In genomic region chr10:65194555-65194954, GRCh38 we compare ENCODE assay signal across 1 cellular context.
TF ChIP-seq lines count a peak whose summit lies in the region.

No MANE protein-coding gene starts in this region.

TF ChIP-seq in A549, 52 proteins besides CTCF, POLR2A, EP300 and RAD21 (continued from another document):
- TF ChIP-seq HMGXB4 (CRISPR knock-in tag; IDR thresholded peaks at IDR 0.05; ENCODE audit: borderline replicate concordance): no peak
TF ChIP-seq in A549: peak in this region for 0.
